16 cellular contexts compared by ENCODE assay signal in genomic region chr3:44136421-44136820, GRCh38.
DNase-seq lines count a peak whose midpoint lies in the region; ATAC-seq and TF ChIP-seq lines count a peak whose summit lies in the region.
"Had no signal": no experiment of that assay in that cellular context is flagged by ENCODE, and none has a peak within 500 bp of the region (broad histone marks: within the 10 kb centered on the region; RNA-seq: fewer than 3 reads in every experiment).

No MANE protein-coding gene starts in this region.

- POLR2A ChIA-PET in HCT116 (lab: Charles Lee), result no interaction called here

- TF ChIP-seq POLR2A in HCT116 (IDR thresholded peaks at IDR 0.05; ENCODE audit: borderline replicate concordance, extremely low read depth, insufficient read depth, insufficient read length) (no peak), tibial nerve (IDR thresholded peaks at IDR 0.05) (no peak), esophagus muscularis mucosa (IDR thresholded peaks at IDR 0.05; ENCODE audit: low read depth) (no peak)

- 48% methylated on average over 5 of the region's 5 CpGs for WGBS in liver
- 52 to 54% methylated on average over 5 of the region's 5 CpGs for WGBS in tibial nerve, 2 donors
- WGBS in esophagus muscularis mucosa, result 53% methylated on average over 5 of the region's 5 CpGs

- H3K27me3 ChIP-seq in HCT116 (ENCODE audit: insufficient read depth, low read length) (peaks cover 37% of the 10 kb centered on the region), liver (ENCODE audit: control insufficient read depth in 4 of 4, insufficient read depth in 4 of 4, low read length in 3 of 4) (peaks cover 0 to 5% (median 0%) of the 10 kb centered on the region in 4 donors), tibial nerve (no peaks in the 10 kb centered on the region), esophagus muscularis mucosa (peaks cover 0 to 17% (median 0%) of the 10 kb centered on the region in 4 donors)
- H3K27me3 ChIP-seq: sigmoid colon had no signal

- ATAC-seq in HCT116, result no peak

- RAD21 ChIA-PET in HCT116 (lab: Charles Lee; ENCODE audit: low non-redundant PET in 1 of 2, low total read pairs in 2 of 2, uncharacterized antibody in 2 of 2, unreplicated experiment in 2 of 2), result no interaction called here

- DNase-seq in HCT116 (ENCODE audit: low read depth, low spot score), result no peak
- DNase-seq in T47D (ENCODE audit: low read depth in 1 of 2, low spot score in 1 of 2), result peak; percentile 29 to 62
- no peak for DNase-seq in tibial nerve (ENCODE audit: low spot score in 2 of 2)
- DNase-seq in esophagus muscularis mucosa (ENCODE audit: extremely low spot score), result no peak
- DNase-seq in activated CD8-positive, alpha-beta memory T cell treated with anti-CD3 and anti-CD28 coated beads for 24 hours, result no peak
- no peak for DNase-seq in NCI-H1417 treated with DMSO at 0.1 percent for 48 hours (lab: John Stamatoyannopoulos, UW)
- DNase-seq: AML-193; cerebellar nuclear complex; islet precursor cell; NCI-H526 treated with DMSO at 0.1 percent for 48 hours; PC-9; sigmoid colon; stimulated activated CD4-positive, alpha-beta T cell treated with anti-CD3 and anti-CD28 coated beads, Interleukin-4, amount 100 ng/mL, for 4 hours had no signal

- H3K9me3 ChIP-seq in HCT116 (ENCODE audit: control insufficient read depth in 1 of 2, insufficient read depth in 1 of 2, low read depth in 1 of 2, low read length in 2 of 2) (no peaks in the 10 kb centered on the region), liver (ENCODE audit: control insufficient read depth in 4 of 4, low read length in 3 of 4) (peaks cover 0 to 1% (median 0%) of the 10 kb centered on the region in 4 donors), tibial nerve (peaks cover 0 to 5% (median 0%) of the 10 kb centered on the region in 4 donors), esophagus muscularis mucosa (no peaks in the 10 kb centered on the region)
- H3K9me3 ChIP-seq: HAP-1 had no signal

- H3K9ac ChIP-seq in HCT116 (ENCODE audit: low read length) (no peak overlapping the region), liver (ENCODE audit: low read depth in 1 of 2, low read length in 2 of 2) (no peak overlapping the region)

- CTCF ChIA-PET in HCT116 (lab: Charles Lee), result no interaction called here

- TF ChIP-seq EP300 in tibial nerve (IDR thresholded peaks at IDR 0.05) (no peak), esophagus muscularis mucosa (IDR thresholded peaks at IDR 0.05) (no peak)

- H3K27ac ChIP-seq in HCT116 (ENCODE audit: low read depth, low read length) (no peak overlapping the region), liver (ENCODE audit: low read depth in 1 of 2, low read length in 2 of 2) (no peak overlapping the region), tibial nerve (no peak overlapping the region), esophagus muscularis mucosa (replicated peaks in 1 of 4) (no peak overlapping the region)
- H3K27ac ChIP-seq: PC-9, sigmoid colon had no signal

- H2AFZ ChIP-seq in HCT116 (ENCODE audit: low read depth, low read length, poor library complexity, severe bottlenecking), result no peak overlapping the region
- H2AFZ ChIP-seq: PC-9 had no signal

- in situ Hi-C loops in T47D (cut with HindIII; ENCODE audit: low pct_unique_long_range_greater_than_20kb, low sequenced_read_pairs), result no loop called here

- no peak for TF ChIP-seq RAD21 in HCT116 (IDR thresholded peaks at IDR 0.05; ENCODE audit: low read depth)
- TF ChIP-seq RAD21 in liver (IDR thresholded peaks at IDR 0.05), result no peak

- H3K4me2 ChIP-seq in HCT116 (ENCODE audit: low read length), result no peak overlapping the region
- H3K4me2 ChIP-seq: PC-9 had no signal

- no peaks in the 10 kb centered on the region for H4K20me1 ChIP-seq in HCT116 (ENCODE audit: insufficient read depth)

- H3K4me1 ChIP-seq in HCT116 (ENCODE audit: control insufficient read depth in 1 of 2, insufficient read depth in 2 of 2, low read length in 2 of 2) (no peaks in the 10 kb centered on the region), liver (ENCODE audit: control insufficient read depth in 4 of 4, insufficient read depth in 4 of 4, low read length in 3 of 4) (no peaks in the 10 kb centered on the region), tibial nerve (no peaks in the 10 kb centered on the region), esophagus muscularis mucosa (no peaks in the 10 kb centered on the region)
- H3K4me1 ChIP-seq: HAP-1, sigmoid colon had no signal

- no TSS peak for BruUV-seq in HCT116 (replicated peaks; lab: Mats Ljungman, UMichigan)

- intact Hi-C loops in HCT116 (cut with micrococcal nuclease) (no loop called here), esophagus muscularis mucosa (cut with DNase I) (no loop called here)

- H3K36me3 ChIP-seq in HCT116 (ENCODE audit: control insufficient read depth in 1 of 2, insufficient read depth in 2 of 2, low read length in 2 of 2) (no peaks in the 10 kb centered on the region), liver (ENCODE audit: control insufficient read depth in 4 of 4, insufficient read depth in 3 of 4, low read depth in 1 of 4, low read length in 3 of 4) (no peaks in the 10 kb centered on the region), tibial nerve (no peaks in the 10 kb centered on the region), esophagus muscularis mucosa (no peaks in the 10 kb centered on the region)
- H3K36me3 ChIP-seq: HAP-1, sigmoid colon had no signal

- no peaks in the 10 kb centered on the region for H3K79me2 ChIP-seq in HCT116 (ENCODE audit: insufficient read depth, low read length)

- H3K9me2 ChIP-seq in HCT116 (ENCODE audit: insufficient read depth), result no peaks in the 10 kb centered on the region

- no peak overlapping the region for H3K4me3 ChIP-seq in HCT116 (replicated peaks in 1 of 2; ENCODE audit: low read depth in 1 of 2, low read length in 2 of 2)
- H3K4me3 ChIP-seq in liver (ENCODE audit: low read depth in 1 of 3, low read length in 3 of 3), result no peak overlapping the region
- no peak overlapping the region for H3K4me3 ChIP-seq in tibial nerve
- H3K4me3 ChIP-seq in esophagus muscularis mucosa, result no peak overlapping the region
- H3K4me3 ChIP-seq: HAP-1, PC-9, sigmoid colon had no signal

- TF ChIP-seq CTCF in HCT116 (IDR thresholded peaks at IDR 0.05 in 2 of 3, conservative IDR thresholded peaks at IDR 0.05 in 1 of 3; ENCODE audit: borderline replicate concordance in 1 of 3, insufficient read depth in 1 of 3, low read depth in 2 of 3, low read length in 2 of 3) (no peak), liver (IDR thresholded peaks at IDR 0.05; ENCODE audit: low read depth, low read length, missing input control) (no peak), tibial nerve (IDR thresholded peaks at IDR 0.05) (no peak), esophagus muscularis mucosa (IDR thresholded peaks at IDR 0.05) (no peak)

TF ChIP-seq in PFSK-1, 5 proteins besides CTCF, POLR2A, EP300 and RAD21:
- TF ChIP-seq POLR2AphosphoS5 (IDR thresholded peaks at IDR 0.05; ENCODE audit: low read depth, low read length) (no peak), REST (IDR thresholded peaks at IDR 0.05; ENCODE audit: insufficient read depth in 1 of 2, low read depth in 2 of 2, low read length in 2 of 2) (peak; percentile 60 to 90)

TF ChIP-seq in liver, 16 proteins besides CTCF, POLR2A, EP300 and RAD21:
- TF ChIP-seq GABPA (IDR thresholded peaks at IDR 0.05 in 1 of 2, conservative IDR thresholded peaks at IDR 0.05 in 1 of 2), result no peak
- peak; percentile 96 for TF ChIP-seq REST (IDR thresholded peaks at IDR 0.05)

Comparison
In these comparisons a context has a peak if more than half of its experiments do, and no peak if none do; other contexts are left out.
1. DNase-seq: peak in T47D (2 of 2); none in HCT116 (single experiment), tibial nerve (0 of 2), esophagus muscularis mucosa (single experiment), activated CD8-positive, alpha-beta memory T cell treated with anti-CD3 and anti-CD28 coated beads for 24 hours (single experiment) and NCI-H1417 treated with DMSO at 0.1 percent for 48 hours (single experiment).